ENCODE assay signal across 9 cellular contexts in the genomic region with DNA sequence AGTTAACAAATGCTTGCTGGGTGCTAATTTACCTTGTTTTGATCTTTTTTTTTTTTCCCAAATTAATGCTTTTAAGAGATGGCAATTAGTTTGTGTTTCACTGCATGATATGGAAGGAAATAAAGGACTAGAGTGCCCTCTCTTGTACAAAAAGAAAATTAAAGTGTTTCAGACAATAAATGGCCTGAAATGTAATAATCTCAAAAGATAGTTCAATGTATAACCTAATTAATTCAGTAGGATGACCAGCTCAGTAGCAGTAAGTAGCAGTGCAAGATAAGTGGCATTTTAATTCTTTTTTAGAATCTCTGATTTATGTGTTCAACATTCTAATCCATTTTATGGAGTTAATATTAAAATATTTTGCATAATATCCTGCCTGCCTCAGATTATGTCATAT. TPM values are rescaled to one million over a fixed set of nuclear protein-coding genes. Genes with fewer than 3 reads are reported as not detected.
DNase-seq lines count a peak whose midpoint lies in the region; ATAC-seq and TF ChIP-seq lines count a peak whose summit lies in the region.
"Had no signal": no experiment of that assay in that cellular context is flagged by ENCODE, and none has a peak within 500 bp of the region (broad histone marks: within the 10 kb centered on the region; RNA-seq: fewer than 3 reads in every experiment).

No MANE protein-coding gene starts in this region.

- H3K4me3 ChIP-seq in ovary = no peak overlapping the region

- H3K27me3 Mint-ChIP-seq in chondrocyte (ENCODE audit: low read depth) = peaks cover 4% of the 10 kb centered on the region
- H3K27me3 Mint-ChIP-seq in natural killer cell treated with Interleukin-12 subunit alpha and Interleukin-12 subunit beta and Interleukin-15 and Interleukin-18, amount 100 ng/mL, for 72 hours = peaks cover 0 to 20% of the 10 kb centered on the region in 2 donors

- H3K27me3 ChIP-seq in ovary = no peaks in the 10 kb centered on the region
- H3K27me3 ChIP-seq: neutrophil had no signal

- peak; percentile 18 for DNase-seq in DMS53 (lab: John Stamatoyannopoulos, UW)
- DNase-seq in DMS53 treated with DMSO at 0.1 percent for 48 hours (lab: John Stamatoyannopoulos, UW; ENCODE audit: unreplicated experiment) = no peak
- peak; percentile 38 for DNase-seq in NCI-H446 treated with DMSO at 0.1 percent for 48 hours (lab: John Stamatoyannopoulos, UW)
- DNase-seq in chondrocyte (ENCODE audit: low spot score) = no peak
- no peak for DNase-seq in ovary
- no peak for DNase-seq in natural killer cell treated with Interleukin-12 subunit alpha and Interleukin-12 subunit beta and Interleukin-15 and Interleukin-18, amount 100 ng/mL, for 72 hours (ENCODE audit: low spot score)
- no peak for DNase-seq in activated CD4-positive, alpha-beta T cell treated with anti-CD3 and anti-CD28 coated beads, Interleukin-2, amount 50 U/mL, for 4 hours
- DNase-seq in NCI-H226 = no peak

- H3K4me1 Mint-ChIP-seq in chondrocyte (ENCODE audit: low read depth) = peaks cover 12% of the 10 kb centered on the region
- H3K4me1 Mint-ChIP-seq in natural killer cell treated with Interleukin-12 subunit alpha and Interleukin-12 subunit beta and Interleukin-15 and Interleukin-18, amount 100 ng/mL, for 72 hours (ENCODE audit: low read depth in 2 of 2) = peaks cover 0 to 5% of the 10 kb centered on the region in 2 donors

- no peak overlapping the region for H3K4me3 Mint-ChIP-seq in chondrocyte (ENCODE audit: unreplicated experiment)
- no peak overlapping the region for H3K4me3 Mint-ChIP-seq in natural killer cell treated with Interleukin-12 subunit alpha and Interleukin-12 subunit beta and Interleukin-15 and Interleukin-18, amount 100 ng/mL, for 72 hours

- H3K9me3 Mint-ChIP-seq in chondrocyte (ENCODE audit: low read depth) = no peaks in the 10 kb centered on the region
- no peaks in the 10 kb centered on the region for H3K9me3 Mint-ChIP-seq in natural killer cell treated with Interleukin-12 subunit alpha and Interleukin-12 subunit beta and Interleukin-15 and Interleukin-18, amount 100 ng/mL, for 72 hours

- TF ChIP-seq POLR2A in ovary (IDR thresholded peaks at IDR 0.05) = no peak

- no peak overlapping the region for H3K27ac ChIP-seq in ovary
- H3K27ac ChIP-seq: neutrophil had no signal

- H3K36me3 ChIP-seq in ovary = no peaks in the 10 kb centered on the region

- intact Hi-C loops in ovary (cut with DNase I) = loop anchor here (2.0 to 10.0 kb wide), 3 partner anchors 239 to 337 kb away; no protein-coding TSS in a partner anchor

- no peaks in the 10 kb centered on the region for H3K9me3 ChIP-seq in ovary
- H3K9me3 ChIP-seq: neutrophil had no signal

- TF ChIP-seq EP300 in ovary (IDR thresholded peaks at IDR 0.05) = no peak

- TF ChIP-seq CTCF in chondrocyte (IDR thresholded peaks at IDR 0.05) (peak; percentile 86), ovary (IDR thresholded peaks at IDR 0.05) (peak in 2 of 3 donors; percentile 20 to 34)

- no peak overlapping the region for H3K27ac Mint-ChIP-seq in chondrocyte (ENCODE audit: unreplicated experiment)
- no peak overlapping the region for H3K27ac Mint-ChIP-seq in natural killer cell treated with Interleukin-12 subunit alpha and Interleukin-12 subunit beta and Interleukin-15 and Interleukin-18, amount 100 ng/mL, for 72 hours

- peaks cover 2% of the 10 kb centered on the region for H3K36me3 Mint-ChIP-seq in chondrocyte (ENCODE audit: low read depth)
- H3K36me3 Mint-ChIP-seq in natural killer cell treated with Interleukin-12 subunit alpha and Interleukin-12 subunit beta and Interleukin-15 and Interleukin-18, amount 100 ng/mL, for 72 hours = no peaks in the 10 kb centered on the region

- ATAC-seq in natural killer cell treated with Interleukin-12 subunit alpha and Interleukin-12 subunit beta and Interleukin-15 and Interleukin-18, amount 100 ng/mL, for 72 hours = no peak

- no peaks in the 10 kb centered on the region for H3K4me1 ChIP-seq in ovary (ENCODE audit: insufficient read depth)

RNA-seq across cellular contexts. Expression of a gene that starts 39.9 kb away (rescaled TPM):
- total RNA-seq in chondrocyte (0.10 to 0.20 TPM in 2 of 3 replicates, not detected in the other), ovary (under 1 TPM in 2 of 7 donors, not detected in 5; 0.02 to 0.23 TPM)
- polyA plus RNA-seq in ovary = under 1 TPM; 0.03 to 0.16 TPM
- 1 to 10 TPM in 1 of 2 donors, under 1 TPM in 1; 0.43 to 1.0 TPM for total RNA-seq in natural killer cell treated with Interleukin-12 subunit alpha and Interleukin-12 subunit beta and Interleukin-15 and Interleukin-18, amount 100 ng/mL, for 72 hours

Comparison
In these comparisons a context has a peak if more than half of its experiments do, and no peak if none do; other contexts are left out.
1. DNase-seq: peak in DMS53 (single experiment) and NCI-H446 treated with DMSO at 0.1 percent for 48 hours (single experiment); none in DMS53 treated with DMSO at 0.1 percent for 48 hours (single experiment), chondrocyte (single experiment), ovary (0 of 5), natural killer cell treated with Interleukin-12 subunit alpha and Interleukin-12 subunit beta and Interleukin-15 and Interleukin-18, amount 100 ng/mL, for 72 hours (single experiment), activated CD4-positive, alpha-beta T cell treated with anti-CD3 and anti-CD28 coated beads, Interleukin-2, amount 50 U/mL, for 4 hours (0 of 2) and NCI-H226 (single experiment).